ENCODE assay signal across 1 cellular context in genomic region chr4:76943129-76943620, GRCh38.
TF ChIP-seq lines count a peak whose summit lies in the region.

No MANE protein-coding gene starts in this region.

TF ChIP-seq in IMR-90, 13 proteins besides CTCF, POLR2A, EP300 and RAD21:
- TF ChIP-seq MXI1 (IDR thresholded peaks at IDR 0.05; ENCODE audit: borderline replicate concordance, low read depth, low read length) (no peak), BHLHE40 (IDR thresholded peaks at IDR 0.05; ENCODE audit: low read depth, low read length) (no peak), RCOR1 (IDR thresholded peaks at IDR 0.05; ENCODE audit: insufficient replicate concordance, low read length) (no peak), RFX5 (IDR thresholded peaks at IDR 0.05; ENCODE audit: low read depth, low read length) (no peak), FOS (IDR thresholded peaks at IDR 0.05; ENCODE audit: low read depth, low read length) (peak; percentile 55; the same call in 1 of the 2 replicates), SMC3 (IDR thresholded peaks at IDR 0.05; ENCODE audit: low read depth, low read length) (no peak), USF2 (IDR thresholded peaks at IDR 0.05; ENCODE audit: low read depth, low read length) (no peak), MAZ (IDR thresholded peaks at IDR 0.05; ENCODE audit: borderline replicate concordance, low read depth, low read length) (no peak), CEBPB (IDR thresholded peaks at IDR 0.05; ENCODE audit: low read depth, low read length) (peak; percentile 30; the same call in 1 of the 2 replicates), NFE2L2 (IDR thresholded peaks at IDR 0.05; ENCODE audit: low read depth, low read length) (no peak), MAFK (IDR thresholded peaks at IDR 0.05; ENCODE audit: low read depth, low read length) (peak; percentile 61), CHD1 (IDR thresholded peaks at IDR 0.05; ENCODE audit: low read depth, low read length) (no peak), ELK1 (IDR thresholded peaks at IDR 0.05; ENCODE audit: borderline replicate concordance, low read depth, low read length) (no peak)
